8 cellular contexts compared by ENCODE assay signal in the genomic region with DNA sequence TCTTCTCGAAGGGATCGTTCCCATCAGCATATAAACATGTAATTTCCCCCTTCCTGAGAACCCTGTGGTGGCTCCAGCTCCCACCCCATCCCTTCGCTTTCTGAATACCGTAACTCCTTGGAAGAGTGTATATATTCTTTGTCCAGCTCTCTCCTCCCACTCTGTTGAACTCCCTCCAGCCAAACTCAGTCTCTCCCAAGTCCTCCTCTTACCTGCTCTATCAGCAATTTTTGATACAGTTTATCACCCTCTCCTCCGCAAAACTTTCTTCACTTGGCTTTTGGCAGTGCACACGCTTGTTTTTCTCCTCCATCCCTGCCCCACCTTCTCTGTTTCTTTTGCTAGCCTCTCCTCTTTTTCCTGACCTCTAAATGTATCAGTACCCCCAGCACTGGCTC.
DNase-seq lines count a peak whose midpoint lies in the region; ATAC-seq, FAIRE-seq and TF ChIP-seq lines count a peak whose summit lies in the region.

No MANE protein-coding gene starts in this region.

- peak overlapping the region in 3 of 5 donors; percentile 62 to 79 (median 75) for H3K27ac ChIP-seq in adrenal gland
- H3K27ac ChIP-seq in keratinocyte (ENCODE audit: control insufficient read depth, insufficient read depth, low read length): peak overlapping the region; percentile 91
- peak overlapping the region; percentile 71 for H3K27ac ChIP-seq in subcutaneous abdominal adipose tissue (ENCODE audit: low read depth, low read length)

- 33 to 44% (median 35%) methylated on average over 6 of the region's 6 CpGs for WGBS in adrenal gland, 4 donors

- TF ChIP-seq CTCF in adrenal gland (IDR thresholded peaks at IDR 0.05) (no peak), keratinocyte (optimal IDR thresholded peaks at IDR 0.05 in 1 of 3, IDR thresholded peaks at IDR 0.05 in 1 of 3, conservative IDR thresholded peaks at IDR 0.05 in 1 of 3; ENCODE audit: extremely low read depth in 1 of 3, insufficient read depth in 2 of 3, low read length in 3 of 3) (no peak)

- H3K9me1 ChIP-seq in keratinocyte (ENCODE audit: control insufficient read depth, extremely low read depth, insufficient read depth, low read length): no peaks in the 10 kb centered on the region

- DNase-seq in DMS53 (lab: John Stamatoyannopoulos, UW) (peak; percentile 53), DMS53 treated with DMSO at 0.1 percent for 48 hours (lab: John Stamatoyannopoulos, UW; ENCODE audit: unreplicated experiment) (no peak), adrenal gland (no peak), keratinocyte (ENCODE audit: low read depth, low spot score) (no peak), C1 segment of cervical spinal cord (lab: John Stamatoyannopoulos, UW) (no peak)

- dilution Hi-C loops in keratinocyte (cut with MboI; ENCODE audit: extremely low pct_ligation_motif_present, low sequenced_read_pairs): no loop called here

- TF ChIP-seq POLR2A in adrenal gland (IDR thresholded peaks at IDR 0.05): no peak

- H3K4me1 ChIP-seq in adrenal gland (replicated peaks in 1 of 2) (peaks cover 0 to 10% of the 10 kb centered on the region in 2 donors), keratinocyte (ENCODE audit: control insufficient read depth, extremely low read depth, insufficient read depth, low read length) (peaks cover 13% of the 10 kb centered on the region), subcutaneous abdominal adipose tissue (ENCODE audit: control insufficient read depth in 5 of 5, insufficient read depth in 5 of 5, low read length in 5 of 5) (peaks cover 1 to 19% (median 15%) of the 10 kb centered on the region in 5 donors)

- intact Hi-C loops in adrenal gland (cut with DNase I): no loop called here

- ATAC-seq in GM18502 (IDR thresholded peaks at IDR 0.05; ENCODE audit: poor library complexity, unreplicated experiment): no peak
- ATAC-seq in HG03135 (IDR thresholded peaks at IDR 0.05; ENCODE audit: unreplicated experiment): no peak

- no peaks in the 10 kb centered on the region for H3K9me3 ChIP-seq in adrenal gland (replicated peaks in 1 of 3)
- H3K9me3 ChIP-seq in keratinocyte (ENCODE audit: control insufficient read depth, low read depth, low read length): no peaks in the 10 kb centered on the region
- H3K9me3 ChIP-seq in subcutaneous abdominal adipose tissue (ENCODE audit: control insufficient read depth in 5 of 5, low read length in 5 of 5): no peaks in the 10 kb centered on the region

- H3K9ac ChIP-seq in keratinocyte (ENCODE audit: control insufficient read depth, extremely low read depth, insufficient read depth, low read length) (peak overlapping the region; percentile 88), subcutaneous abdominal adipose tissue (ENCODE audit: low read length in 5 of 5) (peak overlapping the region; percentile 53 to 86 (median 71))

- H3K79me2 ChIP-seq in keratinocyte (ENCODE audit: control insufficient read depth, insufficient read depth, low read length): no peaks in the 10 kb centered on the region

- peak overlapping the region; percentile 88 for H3K4me2 ChIP-seq in keratinocyte (ENCODE audit: control insufficient read depth, extremely low read depth, insufficient read depth, low read depth, low read length)

- peak overlapping the region; percentile 93 for H2AFZ ChIP-seq in keratinocyte (ENCODE audit: control insufficient read depth, low read length)

- H4K20me1 ChIP-seq in keratinocyte (ENCODE audit: control insufficient read depth, extremely low read depth, insufficient read depth, low read length): no peaks in the 10 kb centered on the region

- H3K27me3 ChIP-seq in adrenal gland (no peaks in the 10 kb centered on the region), keratinocyte (ENCODE audit: control insufficient read depth, extremely low read depth, insufficient read depth, low read length) (no peaks in the 10 kb centered on the region), subcutaneous abdominal adipose tissue (ENCODE audit: control insufficient read depth in 5 of 5, insufficient read depth in 4 of 5, low read length in 5 of 5) (no peaks in the 10 kb centered on the region)

- no peak for FAIRE-seq in keratinocyte (lab: Jason Lieb, UNC)

- H3K36me3 ChIP-seq in adrenal gland (replicated peaks in 1 of 2) (no peaks in the 10 kb centered on the region), keratinocyte (ENCODE audit: control insufficient read depth in 2 of 2, extremely low read depth in 1 of 2, insufficient read depth in 2 of 2, low read length in 2 of 2) (no peaks in the 10 kb centered on the region), subcutaneous abdominal adipose tissue (ENCODE audit: control insufficient read depth in 5 of 5, insufficient read depth in 5 of 5, low read length in 5 of 5) (no peaks in the 10 kb centered on the region)

- H3K4me3 ChIP-seq in adrenal gland (peak overlapping the region in 2 of 4 donors; percentile 52 to 58), keratinocyte (ENCODE audit: control insufficient read depth in 2 of 3, extremely low read depth in 1 of 3, insufficient read depth in 2 of 3, low read depth in 1 of 3, low read length in 3 of 3) (peak overlapping the region; percentile 41 to 94 (median 73)), subcutaneous abdominal adipose tissue (ENCODE audit: low read depth in 1 of 5, low read length in 5 of 5) (peak overlapping the region; percentile 75 to 91 (median 86))
